24 cellular contexts compared by ENCODE assay signal in the genomic region with DNA sequence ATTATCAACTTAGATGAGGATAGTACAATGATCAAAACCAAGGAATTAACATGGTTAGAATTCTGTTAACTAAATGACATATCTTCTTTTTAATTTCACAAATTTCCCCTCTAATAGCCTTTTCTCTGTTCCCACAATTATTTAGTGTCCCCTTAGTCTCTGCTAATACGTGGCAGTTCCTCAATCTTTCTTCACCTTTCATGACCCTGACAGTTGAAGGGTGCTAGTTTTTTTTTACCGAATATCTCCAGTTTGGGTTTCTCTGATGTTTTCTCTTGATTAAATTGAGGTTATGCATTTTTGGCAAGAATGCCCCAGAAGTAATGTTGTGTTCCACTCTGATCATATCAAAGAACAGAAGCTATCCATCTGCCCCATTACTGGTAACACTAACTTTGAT.
DNase-seq lines count a peak whose midpoint lies in the region; ATAC-seq, FAIRE-seq and TF ChIP-seq lines count a peak whose summit lies in the region.
"Had no signal": no experiment of that assay in that cellular context is flagged by ENCODE, and none has a peak within 500 bp of the region (broad histone marks: within the 10 kb centered on the region; RNA-seq: fewer than 3 reads in every experiment).

No MANE protein-coding gene starts in this region.

- H3K27ac Mint-ChIP-seq in CD14-positive monocyte, result peak overlapping the region in 5 of 7 donors; percentile 6 to 67 (median 32)
- peak overlapping the region; percentile 41 for H3K27ac Mint-ChIP-seq in stimulated activated effector memory CD8-positive, alpha-beta T cell treated with anti-CD3 and anti-CD28 coated beads, Interleukin-12 subunit alpha, Interleukin-12 subunit beta, amount 100 ng/mL, for 72 hours
- peak overlapping the region in 1 of 2 donors; percentile 56 for H3K27ac Mint-ChIP-seq in natural killer cell treated with Interleukin-12 subunit alpha and Interleukin-12 subunit beta and Interleukin-15 and Interleukin-18, amount 100 ng/mL, for 72 hours
- H3K27ac Mint-ChIP-seq: activated CD8-positive, alpha-beta T cell treated with anti-CD3 and anti-CD28 coated beads, Interleukin-2, amount 10 ng/mL, durations not matched to agents 7 days and 5 days; nephron had no signal

- no peaks in the 10 kb centered on the region; the same call in 1 of the 2 replicates for H3K9me2 ChIP-seq in PC-9 (ENCODE audit: insufficient read depth)

- FAIRE-seq in RCC 7860 (lab: Jason Lieb, UNC), result no peak

- H3K4me3 Mint-ChIP-seq in CD14-positive monocyte, result no peak overlapping the region
- no peak overlapping the region for H3K4me3 Mint-ChIP-seq in stimulated activated effector memory CD8-positive, alpha-beta T cell treated with anti-CD3 and anti-CD28 coated beads, Interleukin-12 subunit alpha, Interleukin-12 subunit beta, amount 100 ng/mL, for 72 hours
- H3K4me3 Mint-ChIP-seq in natural killer cell treated with Interleukin-12 subunit alpha and Interleukin-12 subunit beta and Interleukin-15 and Interleukin-18, amount 100 ng/mL, for 72 hours, result no peak overlapping the region
- H3K4me3 Mint-ChIP-seq: activated CD8-positive, alpha-beta T cell treated with anti-CD3 and anti-CD28 coated beads, Interleukin-2, amount 10 ng/mL, durations not matched to agents 7 days and 5 days; CD8-positive, alpha-beta memory T cell; H9; nephron had no signal

- no peaks in the 10 kb centered on the region for H3K9me3 Mint-ChIP-seq in CD14-positive monocyte
- H3K9me3 Mint-ChIP-seq in stimulated activated effector memory CD8-positive, alpha-beta T cell treated with anti-CD3 and anti-CD28 coated beads, Interleukin-12 subunit alpha, Interleukin-12 subunit beta, amount 100 ng/mL, for 72 hours, result no peaks in the 10 kb centered on the region
- no peaks in the 10 kb centered on the region for H3K9me3 Mint-ChIP-seq in natural killer cell treated with Interleukin-12 subunit alpha and Interleukin-12 subunit beta and Interleukin-15 and Interleukin-18, amount 100 ng/mL, for 72 hours
- H3K9me3 Mint-ChIP-seq: CD8-positive, alpha-beta memory T cell; H9; nephron had no signal

- DNase-seq in CD14-positive monocyte (ENCODE audit: low spot score) (no peak), PC-9 (no peak), RCC 7860 (ENCODE audit: low spot score) (no peak), NCI-H1694 (lab: John Stamatoyannopoulos, UW) (no peak), coronary artery (ENCODE audit: low spot score) (no peak)
- DNase-seq in stimulated activated effector memory CD8-positive, alpha-beta T cell treated with anti-CD3 and anti-CD28 coated beads, Interleukin-12 subunit alpha, Interleukin-12 subunit beta, amount 100 ng/mL, for 72 hours (ENCODE audit: low spot score in 2 of 2), result no peak
- DNase-seq in natural killer cell treated with Interleukin-12 subunit alpha and Interleukin-12 subunit beta and Interleukin-15 and Interleukin-18, amount 100 ng/mL, for 72 hours (ENCODE audit: low spot score), result no peak
- DNase-seq: activated CD8-positive, alpha-beta T cell treated with anti-CD3 and anti-CD28 coated beads, Interleukin-2, amount 10 ng/mL, durations not matched to agents 7 days and 5 days; activated effector memory CD4-positive, alpha-beta T cell treated with anti-CD3 and anti-CD28 coated beads, Interleukin-2, amount 50 U/mL, for 16 hours; activated T-cell treated with anti-CD3 and anti-CD28 coated beads for 4 hours; CD8-positive, alpha-beta memory T cell; cerebellar nuclear complex; H9; islet precursor cell; NCI-H1105; NCI-H2029 treated with DMSO at 0.1 percent for 48 hours; NCI-H345; retina; RPMI8226; spleen; stimulated activated CD4-positive, alpha-beta T cell treated with anti-CD3 and anti-CD28 coated beads, Interleukin-4, amount 100 ng/mL, for 1 hour had no signal

- TF ChIP-seq CTCF in CD14-positive monocyte (IDR thresholded peaks at IDR 0.05) (no peak), PC-9 (conservative IDR thresholded peaks at IDR 0.05) (no peak), coronary artery (IDR thresholded peaks at IDR 0.05) (no peak)

- H3K27me3 Mint-ChIP-seq in CD14-positive monocyte (ENCODE audit: low read depth in 3 of 3), result no peaks in the 10 kb centered on the region
- H3K27me3 Mint-ChIP-seq in natural killer cell treated with Interleukin-12 subunit alpha and Interleukin-12 subunit beta and Interleukin-15 and Interleukin-18, amount 100 ng/mL, for 72 hours, result no peaks in the 10 kb centered on the region
- H3K27me3 Mint-ChIP-seq: CD8-positive, alpha-beta memory T cell had no signal

- H3K4me2 ChIP-seq in PC-9, result no peak overlapping the region; the same call in 1 of the 2 replicates

- peaks cover 4% of the 10 kb centered on the region; the same call in 1 of the 2 replicates for H3K36me3 ChIP-seq in PC-9 (ENCODE audit: low read depth)
- H3K36me3 ChIP-seq: spleen had no signal

- H2AFZ ChIP-seq in PC-9, result no peak overlapping the region

- H3K9me3 ChIP-seq in PC-9 (ENCODE audit: insufficient read depth, low read depth), result peaks cover 6% of the 10 kb centered on the region; the same call in 1 of the 2 replicates
- H3K9me3 ChIP-seq: spleen had no signal

- H3K27me3 ChIP-seq in PC-9 (ENCODE audit: insufficient read depth, low read depth), result no peaks in the 10 kb centered on the region
- H3K27me3 ChIP-seq: spleen had no signal

- no peak for ATAC-seq in stimulated activated effector memory CD8-positive, alpha-beta T cell treated with anti-CD3 and anti-CD28 coated beads, Interleukin-12 subunit alpha, Interleukin-12 subunit beta, amount 100 ng/mL, for 72 hours
- no peak for ATAC-seq in natural killer cell treated with Interleukin-12 subunit alpha and Interleukin-12 subunit beta and Interleukin-15 and Interleukin-18, amount 100 ng/mL, for 72 hours
- ATAC-seq: activated CD8-positive, alpha-beta T cell treated with anti-CD3 and anti-CD28 coated beads, Interleukin-2, amount 10 ng/mL, durations not matched to agents 7 days and 5 days had no signal

- peaks cover 50% of the 10 kb centered on the region for H3K4me1 Mint-ChIP-seq in CD14-positive monocyte
- H3K4me1 Mint-ChIP-seq in stimulated activated effector memory CD8-positive, alpha-beta T cell treated with anti-CD3 and anti-CD28 coated beads, Interleukin-12 subunit alpha, Interleukin-12 subunit beta, amount 100 ng/mL, for 72 hours, result peaks cover 17% of the 10 kb centered on the region
- peaks cover 18 to 23% of the 10 kb centered on the region in 2 donors for H3K4me1 Mint-ChIP-seq in natural killer cell treated with Interleukin-12 subunit alpha and Interleukin-12 subunit beta and Interleukin-15 and Interleukin-18, amount 100 ng/mL, for 72 hours (ENCODE audit: low read depth in 2 of 2)

- intact Hi-C loops in CD14-positive monocyte (cut with micrococcal nuclease), result loop anchor here in 1 of 2 donors (5.0 kb wide), 1 partner anchor 37 kb away; no protein-coding TSS in a partner anchor
- intact Hi-C loops in PC-9 (cut with micrococcal nuclease; ENCODE audit: unreplicated experiment), result no loop called here

- peaks cover 3 to 11% of the 10 kb centered on the region in 2 donors for H3K36me3 Mint-ChIP-seq in CD14-positive monocyte
- H3K36me3 Mint-ChIP-seq in stimulated activated effector memory CD8-positive, alpha-beta T cell treated with anti-CD3 and anti-CD28 coated beads, Interleukin-12 subunit alpha, Interleukin-12 subunit beta, amount 100 ng/mL, for 72 hours, result no peaks in the 10 kb centered on the region
- H3K36me3 Mint-ChIP-seq in natural killer cell treated with Interleukin-12 subunit alpha and Interleukin-12 subunit beta and Interleukin-15 and Interleukin-18, amount 100 ng/mL, for 72 hours, result no peaks in the 10 kb centered on the region

- peaks cover 10% of the 10 kb centered on the region for H3K4me1 ChIP-seq in PC-9 (replicated peaks; ENCODE audit: insufficient read depth)

- H3K4me3 ChIP-seq in PC-9 (no peak overlapping the region), coronary artery (no peak overlapping the region)
- H3K4me3 ChIP-seq: spleen had no signal

- CTCF ChIA-PET in PC-9 (lab: Charles Lee), result no interaction called here

- H3F3A ChIP-seq in PC-9 (ENCODE audit: insufficient read depth, low read depth), result 0 out of 2 replicates have a peak, but pooled peaks cover 12% of the 10 kb centered on the region

- H3K27ac ChIP-seq in PC-9, result peak overlapping the region; percentile 27
- peak overlapping the region; percentile 83 for H3K27ac ChIP-seq in cingulate gyrus (ENCODE audit: low read depth, low read length)
- H3K27ac ChIP-seq in coronary artery, result no peak overlapping the region
- H3K27ac ChIP-seq: epithelial cell of prostate, spleen had no signal

- no TSS peak for BruUV-seq in PC-9 (replicated peaks; lab: Mats Ljungman, UMichigan)

- H4K20me1 ChIP-seq in PC-9 (ENCODE audit: insufficient read depth), result no peaks in the 10 kb centered on the region; the same call in 1 of the 2 replicates

- H3K79me2 ChIP-seq in PC-9 (ENCODE audit: low read depth), result peaks cover 100% of the 10 kb centered on the region

- POLR2A ChIA-PET in PC-9 (lab: Charles Lee; ENCODE audit: unreplicated experiment), result no interaction called here

Comparison
In these comparisons a context has a peak if more than half of its experiments do, and no peak if none do; other contexts are left out.
1. H3K27ac ChIP-seq: peak in PC-9 (single experiment) and cingulate gyrus (single experiment); none in coronary artery (0 of 2).